ENCODE assay signal across 1 cellular context in genomic region chr10:74738985-74739567, GRCh38.
A peak's percentile ranks its signal among the peaks of the same experiment; 100 is the strongest.
TF ChIP-seq lines count a peak whose summit lies in the region.

No MANE protein-coding gene starts in this region.

TF ChIP-seq in H1, 55 proteins besides CTCF, POLR2A, EP300 and RAD21 (continued from another document):
- TF ChIP-seq, protein P1, sequence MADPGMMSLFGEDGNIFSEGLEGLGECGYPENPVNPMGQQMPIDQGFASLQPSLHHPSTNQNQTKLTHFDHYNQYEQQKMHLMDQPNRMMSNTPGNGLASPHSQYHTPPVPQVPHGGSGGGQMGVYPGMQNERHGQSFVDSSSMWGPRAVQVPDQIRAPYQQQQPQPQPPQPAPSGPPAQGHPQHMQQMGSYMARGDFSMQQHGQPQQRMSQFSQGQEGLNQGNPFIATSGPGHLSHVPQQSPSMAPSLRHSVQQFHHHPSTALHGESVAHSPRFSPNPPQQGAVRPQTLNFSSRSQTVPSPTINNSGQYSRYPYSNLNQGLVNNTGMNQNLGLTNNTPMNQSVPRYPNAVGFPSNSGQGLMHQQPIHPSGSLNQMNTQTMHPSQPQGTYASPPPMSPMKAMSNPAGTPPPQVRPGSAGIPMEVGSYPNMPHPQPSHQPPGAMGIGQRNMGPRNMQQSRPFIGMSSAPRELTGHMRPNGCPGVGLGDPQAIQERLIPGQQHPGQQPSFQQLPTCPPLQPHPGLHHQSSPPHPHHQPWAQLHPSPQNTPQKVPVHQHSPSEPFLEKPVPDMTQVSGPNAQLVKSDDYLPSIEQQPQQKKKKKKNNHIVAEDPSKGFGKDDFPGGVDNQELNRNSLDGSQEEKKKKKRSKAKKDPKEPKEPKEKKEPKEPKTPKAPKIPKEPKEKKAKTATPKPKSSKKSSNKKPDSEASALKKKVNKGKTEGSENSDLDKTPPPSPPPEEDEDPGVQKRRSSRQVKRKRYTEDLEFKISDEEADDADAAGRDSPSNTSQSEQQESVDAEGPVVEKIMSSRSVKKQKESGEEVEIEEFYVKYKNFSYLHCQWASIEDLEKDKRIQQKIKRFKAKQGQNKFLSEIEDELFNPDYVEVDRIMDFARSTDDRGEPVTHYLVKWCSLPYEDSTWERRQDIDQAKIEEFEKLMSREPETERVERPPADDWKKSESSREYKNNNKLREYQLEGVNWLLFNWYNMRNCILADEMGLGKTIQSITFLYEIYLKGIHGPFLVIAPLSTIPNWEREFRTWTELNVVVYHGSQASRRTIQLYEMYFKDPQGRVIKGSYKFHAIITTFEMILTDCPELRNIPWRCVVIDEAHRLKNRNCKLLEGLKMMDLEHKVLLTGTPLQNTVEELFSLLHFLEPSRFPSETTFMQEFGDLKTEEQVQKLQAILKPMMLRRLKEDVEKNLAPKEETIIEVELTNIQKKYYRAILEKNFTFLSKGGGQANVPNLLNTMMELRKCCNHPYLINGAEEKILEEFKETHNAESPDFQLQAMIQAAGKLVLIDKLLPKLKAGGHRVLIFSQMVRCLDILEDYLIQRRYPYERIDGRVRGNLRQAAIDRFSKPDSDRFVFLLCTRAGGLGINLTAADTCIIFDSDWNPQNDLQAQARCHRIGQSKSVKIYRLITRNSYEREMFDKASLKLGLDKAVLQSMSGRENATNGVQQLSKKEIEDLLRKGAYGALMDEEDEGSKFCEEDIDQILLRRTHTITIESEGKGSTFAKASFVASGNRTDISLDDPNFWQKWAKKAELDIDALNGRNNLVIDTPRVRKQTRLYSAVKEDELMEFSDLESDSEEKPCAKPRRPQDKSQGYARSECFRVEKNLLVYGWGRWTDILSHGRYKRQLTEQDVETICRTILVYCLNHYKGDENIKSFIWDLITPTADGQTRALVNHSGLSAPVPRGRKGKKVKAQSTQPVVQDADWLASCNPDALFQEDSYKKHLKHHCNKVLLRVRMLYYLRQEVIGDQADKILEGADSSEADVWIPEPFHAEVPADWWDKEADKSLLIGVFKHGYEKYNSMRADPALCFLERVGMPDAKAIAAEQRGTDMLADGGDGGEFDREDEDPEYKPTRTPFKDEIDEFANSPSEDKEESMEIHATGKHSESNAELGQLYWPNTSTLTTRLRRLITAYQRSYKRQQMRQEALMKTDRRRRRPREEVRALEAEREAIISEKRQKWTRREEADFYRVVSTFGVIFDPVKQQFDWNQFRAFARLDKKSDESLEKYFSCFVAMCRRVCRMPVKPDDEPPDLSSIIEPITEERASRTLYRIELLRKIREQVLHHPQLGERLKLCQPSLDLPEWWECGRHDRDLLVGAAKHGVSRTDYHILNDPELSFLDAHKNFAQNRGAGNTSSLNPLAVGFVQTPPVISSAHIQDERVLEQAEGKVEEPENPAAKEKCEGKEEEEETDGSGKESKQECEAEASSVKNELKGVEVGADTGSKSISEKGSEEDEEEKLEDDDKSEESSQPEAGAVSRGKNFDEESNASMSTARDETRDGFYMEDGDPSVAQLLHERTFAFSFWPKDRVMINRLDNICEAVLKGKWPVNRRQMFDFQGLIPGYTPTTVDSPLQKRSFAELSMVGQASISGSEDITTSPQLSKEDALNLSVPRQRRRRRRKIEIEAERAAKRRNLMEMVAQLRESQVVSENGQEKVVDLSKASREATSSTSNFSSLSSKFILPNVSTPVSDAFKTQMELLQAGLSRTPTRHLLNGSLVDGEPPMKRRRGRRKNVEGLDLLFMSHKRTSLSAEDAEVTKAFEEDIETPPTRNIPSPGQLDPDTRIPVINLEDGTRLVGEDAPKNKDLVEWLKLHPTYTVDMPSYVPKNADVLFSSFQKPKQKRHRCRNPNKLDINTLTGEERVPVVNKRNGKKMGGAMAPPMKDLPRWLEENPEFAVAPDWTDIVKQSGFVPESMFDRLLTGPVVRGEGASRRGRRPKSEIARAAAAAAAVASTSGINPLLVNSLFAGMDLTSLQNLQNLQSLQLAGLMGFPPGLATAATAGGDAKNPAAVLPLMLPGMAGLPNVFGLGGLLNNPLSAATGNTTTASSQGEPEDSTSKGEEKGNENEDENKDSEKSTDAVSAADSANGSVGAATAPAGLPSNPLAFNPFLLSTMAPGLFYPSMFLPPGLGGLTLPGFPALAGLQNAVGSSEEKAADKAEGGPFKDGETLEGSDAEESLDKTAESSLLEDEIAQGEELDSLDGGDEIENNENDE (IDR thresholded peaks at IDR 0.05; ENCODE audit: insufficient replicate concordance, low read length), result no peak
- TF ChIP-seq, protein P2, sequence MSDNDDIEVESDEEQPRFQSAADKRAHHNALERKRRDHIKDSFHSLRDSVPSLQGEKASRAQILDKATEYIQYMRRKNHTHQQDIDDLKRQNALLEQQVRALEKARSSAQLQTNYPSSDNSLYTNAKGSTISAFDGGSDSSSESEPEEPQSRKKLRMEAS (IDR thresholded peaks at IDR 0.05), result peak; percentile 60
